9 cellular contexts compared by ENCODE assay signal in genomic region chrX:87664381-87664780, GRCh38.
DNase-seq lines count a peak whose midpoint lies in the region; ATAC-seq, FAIRE-seq and TF ChIP-seq lines count a peak whose summit lies in the region.
"Had no signal": no experiment of that assay in that cellular context is flagged by ENCODE, and none has a peak within 500 bp of the region (broad histone marks: within the 10 kb centered on the region; RNA-seq: fewer than 3 reads in every experiment).

No MANE protein-coding gene starts in this region.

- no peak overlapping the region for H3K27ac ChIP-seq in endothelial cell of umbilical vein (ENCODE audit: insufficient read depth, low read depth, low read length)

- no peak for TF ChIP-seq CTCF in endothelial cell of umbilical vein (IDR thresholded peaks at IDR 0.05; ENCODE audit: extremely low read depth in 1 of 2, insufficient read depth in 1 of 2, low read depth in 1 of 2, low read length in 2 of 2)

- DNase-seq in NCI-H2107 treated with DMSO at 0.1 percent for 48 hours (lab: John Stamatoyannopoulos, UW; ENCODE audit: unreplicated experiment) (peak; percentile 5), NCI-H2107 (lab: John Stamatoyannopoulos, UW) (no peak), NCI-H748 (lab: John Stamatoyannopoulos, UW; ENCODE audit: unreplicated experiment) (peak; percentile 63), endothelial cell of umbilical vein (ENCODE audit: low read depth, low spot score) (peak; percentile 64), putamen (ENCODE audit: low spot score) (peak; percentile 28), T-cell (no peak)
- no peak for DNase-seq in activated naive CD4-positive, alpha-beta T cell treated with anti-CD3 and anti-CD28 coated beads for 36 hours
- DNase-seq: naive B cell had no signal

- H3K9me1 ChIP-seq in endothelial cell of umbilical vein (replicated peaks; ENCODE audit: control insufficient read depth, extremely low read depth, insufficient read depth, low read length) = no peaks in the 10 kb centered on the region

- H4K20me1 ChIP-seq in endothelial cell of umbilical vein (replicated peaks; ENCODE audit: control insufficient read depth, extremely low read depth, insufficient read depth, low read length) = no peaks in the 10 kb centered on the region

- H3K36me3 ChIP-seq in endothelial cell of umbilical vein (ENCODE audit: control insufficient read depth in 2 of 2, extremely low read depth in 1 of 2, insufficient read depth in 2 of 2, low read length in 2 of 2) = no peaks in the 10 kb centered on the region

- H2AFZ ChIP-seq in endothelial cell of umbilical vein (ENCODE audit: low read depth, low read length) = no peak overlapping the region

- H3K4me2 ChIP-seq in endothelial cell of umbilical vein (ENCODE audit: insufficient read depth, low read length) = no peak overlapping the region

- no peak for TF ChIP-seq POLR2A in endothelial cell of umbilical vein (IDR thresholded peaks at IDR 0.05; ENCODE audit: low read depth, low read length)

- no peak overlapping the region for H3K4me3 ChIP-seq in endothelial cell of umbilical vein (replicated peaks in 1 of 3; ENCODE audit: insufficient read depth in 1 of 3, low read depth in 1 of 3, low read length in 3 of 3)

- no peaks in the 10 kb centered on the region for H3K9me3 ChIP-seq in endothelial cell of umbilical vein (replicated peaks; ENCODE audit: control insufficient read depth, insufficient read depth, low read length)

- no peak overlapping the region for H3K27ac Mint-ChIP-seq in T-cell
- no peak overlapping the region for H3K27ac Mint-ChIP-seq in activated naive CD4-positive, alpha-beta T cell treated with anti-CD3 and anti-CD28 coated beads for 36 hours
- H3K27ac Mint-ChIP-seq: naive B cell had no signal

- no peak overlapping the region for H3K9ac ChIP-seq in endothelial cell of umbilical vein (replicated peaks; ENCODE audit: extremely low read depth, insufficient read depth, low read length)

- intact Hi-C loops in endothelial cell of umbilical vein (cut with micrococcal nuclease) = loop anchor here (1.0 to 5.0 kb wide), 5 partner anchors 37 to 326 kb away; partner anchors contain the start of gene KLHL4
- intact Hi-C loops in activated naive CD4-positive, alpha-beta T cell treated with anti-CD3 and anti-CD28 coated beads for 36 hours (cut with micrococcal nuclease) = loop anchor here (10.0 kb wide), 1 partner anchor 1530 kb away; no protein-coding TSS in a partner anchor

- no peaks in the 10 kb centered on the region for H3K36me3 Mint-ChIP-seq in T-cell
- no peaks in the 10 kb centered on the region for H3K36me3 Mint-ChIP-seq in activated naive CD4-positive, alpha-beta T cell treated with anti-CD3 and anti-CD28 coated beads for 36 hours (ENCODE audit: low read depth)
- H3K36me3 Mint-ChIP-seq: naive B cell had no signal

- H3K9me3 Mint-ChIP-seq in T-cell = no peaks in the 10 kb centered on the region
- H3K9me3 Mint-ChIP-seq in activated naive CD4-positive, alpha-beta T cell treated with anti-CD3 and anti-CD28 coated beads for 36 hours = no peaks in the 10 kb centered on the region
- H3K9me3 Mint-ChIP-seq: naive B cell had no signal

- ATAC-seq in T-cell (replicated peaks in 1 of 4) (no peak), HG02973 (IDR thresholded peaks at IDR 0.05; ENCODE audit: unreplicated experiment) (no peak)

- CTCF ChIA-PET in endothelial cell of umbilical vein (lab: Charles Lee) = interaction anchor here (1.4 kb wide), 2 partner anchors 81 to 325 kb away, joined by 10 to 39 read pairs; no protein-coding TSS in a partner anchor
- CTCF ChIA-PET in T-cell (lab: Charles Lee) = no interaction called here
- CTCF ChIA-PET in activated naive CD4-positive, alpha-beta T cell treated with anti-CD3 and anti-CD28 coated beads for 36 hours (lab: Charles Lee) = no interaction called here

- BruUV-seq in endothelial cell of umbilical vein (replicated peaks; lab: Mats Ljungman, UMichigan) = no TSS peak

- no peak overlapping the region for H3K4me3 Mint-ChIP-seq in T-cell
- H3K4me3 Mint-ChIP-seq in activated naive CD4-positive, alpha-beta T cell treated with anti-CD3 and anti-CD28 coated beads for 36 hours = no peak overlapping the region
- H3K4me3 Mint-ChIP-seq: naive B cell had no signal

- no peaks in the 10 kb centered on the region for H3K79me2 ChIP-seq in endothelial cell of umbilical vein (ENCODE audit: control insufficient read depth, insufficient read depth, low read length)

- POLR2A ChIA-PET in endothelial cell of umbilical vein (lab: Charles Lee) = no interaction called here
- POLR2A ChIA-PET in T-cell (lab: Charles Lee) = no interaction called here

- H3K4me1 Mint-ChIP-seq in T-cell = no peaks in the 10 kb centered on the region
- no peaks in the 10 kb centered on the region for H3K4me1 Mint-ChIP-seq in activated naive CD4-positive, alpha-beta T cell treated with anti-CD3 and anti-CD28 coated beads for 36 hours (ENCODE audit: low read depth)
- H3K4me1 Mint-ChIP-seq: naive B cell had no signal

- H3K27me3 Mint-ChIP-seq in T-cell = no peaks in the 10 kb centered on the region
- no peaks in the 10 kb centered on the region for H3K27me3 Mint-ChIP-seq in activated naive CD4-positive, alpha-beta T cell treated with anti-CD3 and anti-CD28 coated beads for 36 hours (ENCODE audit: low read depth)
- H3K27me3 Mint-ChIP-seq: naive B cell had no signal

- FAIRE-seq in endothelial cell of umbilical vein (lab: Jason Lieb, UNC) = peak; percentile 89

- H3K27me3 ChIP-seq in endothelial cell of umbilical vein (ENCODE audit: control insufficient read depth in 2 of 2, insufficient read depth in 2 of 2, low read length in 2 of 2) = no peaks in the 10 kb centered on the region

- H3K4me1 ChIP-seq in endothelial cell of umbilical vein (ENCODE audit: control insufficient read depth, extremely low read depth, insufficient read depth, low read length) = peaks cover 6% of the 10 kb centered on the region

- dilution Hi-C loops in endothelial cell of umbilical vein (cut with MboI; ENCODE audit: extremely low pct_ligation_motif_present, low sequenced_read_pairs) = no loop called here

TF ChIP-seq in endothelial cell of umbilical vein, 7 proteins besides CTCF, POLR2A, EP300 and RAD21:
- TF ChIP-seq EZH2 (IDR thresholded peaks at IDR 0.05; ENCODE audit: borderline replicate concordance, low read depth, low read length, severe bottlenecking) = no peak
- TF ChIP-seq GATA2 (IDR thresholded peaks at IDR 0.05; ENCODE audit: insufficient read depth, insufficient read length, low read depth, low read length) = no peak
- no peak for TF ChIP-seq JUN (IDR thresholded peaks at IDR 0.05; ENCODE audit: borderline replicate concordance, insufficient read depth, insufficient read length, low read depth)
- TF ChIP-seq MAX (IDR thresholded peaks at IDR 0.05; ENCODE audit: insufficient read depth, insufficient read length) = no peak
- TF ChIP-seq POLR2AphosphoS5 (IDR thresholded peaks at IDR 0.05; ENCODE audit: insufficient read depth, low read depth, low read length) = no peak
- no peak for TF ChIP-seq FOS (IDR thresholded peaks at IDR 0.05; ENCODE audit: borderline replicate concordance, insufficient read depth, low read length)
- no peak for TF ChIP-seq MYC (IDR thresholded peaks at IDR 0.05; ENCODE audit: low read depth, low read length)

Comparison
In these comparisons a context has a peak if more than half of its experiments do, and no peak if none do; other contexts are left out.
1. DNase-seq: peak in NCI-H2107 treated with DMSO at 0.1 percent for 48 hours (single experiment), NCI-H748 (single experiment), endothelial cell of umbilical vein (single experiment) and putamen (single experiment); none in NCI-H2107 (single experiment), T-cell (0 of 34) and activated naive CD4-positive, alpha-beta T cell treated with anti-CD3 and anti-CD28 coated beads for 36 hours (single experiment).